Comparison of ENCODE assay signal across 1 cellular context in the genomic region with DNA sequence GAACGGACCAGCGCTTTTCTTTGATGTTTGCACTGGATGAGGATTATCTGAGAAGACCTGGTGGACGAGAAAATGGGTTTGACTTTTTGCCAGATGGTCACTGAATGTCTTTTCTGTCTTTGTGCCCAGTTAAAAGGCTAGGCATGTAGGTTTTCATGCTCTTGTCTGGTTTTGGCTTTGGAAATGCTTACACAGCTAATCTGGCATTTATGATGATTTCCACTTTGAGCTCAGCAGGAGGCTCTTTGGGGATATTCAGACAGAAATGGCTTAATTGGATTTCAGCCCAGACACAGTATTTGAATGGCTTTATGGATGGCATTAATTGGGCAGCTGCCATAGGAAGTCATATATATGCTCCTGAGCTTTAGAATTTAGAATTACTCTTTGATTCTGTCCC.
TF ChIP-seq lines count a peak whose summit lies in the region.

No MANE protein-coding gene starts in this region.

TF ChIP-seq in K562, 482 proteins besides CTCF, POLR2A, EP300 and RAD21:
- peak; percentile 46; the same call in 1 of the 2 replicates for TF ChIP-seq ZNF316 (IDR thresholded peaks at IDR 0.05)
- TF ChIP-seq C11orf30 (IDR thresholded peaks at IDR 0.05; ENCODE audit: low read depth) = peak; percentile 53
- TF ChIP-seq MAFF (IDR thresholded peaks at IDR 0.05; ENCODE audit: low read length) = peak; percentile 14; the same call in 1 of the 2 replicates
- TF ChIP-seq SMARCB1 (IDR thresholded peaks at IDR 0.05; ENCODE audit: insufficient read length, low read depth) = no peak
- TF ChIP-seq ETS2 (tag; IDR thresholded peaks at IDR 0.05; ENCODE audit: borderline replicate concordance, poor library complexity, severe bottlenecking) = no peak
- no peak for TF ChIP-seq NFYB (IDR thresholded peaks at IDR 0.05; ENCODE audit: extremely low read depth, insufficient read length)
